ENCODE assay signal across 32 cellular contexts in genomic region chr11:69815973-69816372, GRCh38. TPM values are rescaled to one million over a fixed set of nuclear protein-coding genes. Genes with fewer than 3 reads are reported as not detected.
"Had no signal": no experiment of that assay in that cellular context is flagged by ENCODE, and none has a peak within 500 bp of the region (broad histone marks: within the 10 kb centered on the region; RNA-seq: fewer than 3 reads in every experiment).

No MANE protein-coding gene starts in this region.

- H3K36me3 Mint-ChIP-seq: mesothelial cell of epicardium had no signal

- H3K9me3 ChIP-seq: colonic mucosa, esophagus squamous epithelium, gastrocnemius medialis, heart right ventricle, left lung, lower lobe of right lung, mucosa of descending colon had no signal

- H3K27ac Mint-ChIP-seq: dendritic cell treated with granulocyte-macrophage colony-stimulating factor and Interleukin-4, amounts not matched to agents 40 ng/mL and 50 ng/mL, for 4 days; effector memory CD8-positive, alpha-beta T cell; endodermal cell; mesothelial cell of epicardium had no signal

- H3K9me3 Mint-ChIP-seq: dendritic cell treated with granulocyte-macrophage colony-stimulating factor and Interleukin-4, amounts not matched to agents 40 ng/mL and 50 ng/mL, for 4 days; effector memory CD8-positive, alpha-beta T cell; endodermal cell; mesothelial cell of epicardium had no signal

- DNase-seq: colonic mucosa; cortex of kidney; effector CD8-positive, alpha-beta T cell; effector memory CD8-positive, alpha-beta T cell; endodermal cell; erythroblast; esophagus squamous epithelium; foreskin fibroblast; foreskin melanocyte; gastrocnemius medialis; glutamatergic neuron; head of caudate nucleus; heart right ventricle; hippocampal formation; left cardiac atrium; left ventricle myocardium superior; lower lobe of right lung; mesenchymal stem cell; mucosa of descending colon had no signal

- ATAC-seq: effector memory CD8-positive, alpha-beta T cell; esophagus mucosa; gastrocnemius medialis; heart right ventricle; left cardiac atrium; left lung; left ventricle myocardium superior; lower lobe of right lung; mucosa of descending colon had no signal

- H3K27ac ChIP-seq: colonic mucosa, epithelial cell of prostate, esophagus squamous epithelium, gastrocnemius medialis, heart right ventricle, left lung, lower lobe of right lung had no signal

- H3K4me3 Mint-ChIP-seq: dendritic cell treated with granulocyte-macrophage colony-stimulating factor and Interleukin-4, amounts not matched to agents 40 ng/mL and 50 ng/mL, for 4 days; effector memory CD8-positive, alpha-beta T cell; endodermal cell; mesothelial cell of epicardium had no signal

- H3K4me1 ChIP-seq: colonic mucosa, gastrocnemius medialis, left lung, lower lobe of right lung had no signal

- H3K36me3 ChIP-seq: colonic mucosa, esophagus squamous epithelium, gastrocnemius medialis, heart right ventricle, left lung, lower lobe of right lung had no signal

- H3K4me3 ChIP-seq: colonic mucosa, esophagus squamous epithelium, gastrocnemius medialis, heart right ventricle, left lung, lower lobe of right lung, mucosa of descending colon had no signal

- H3K4me1 Mint-ChIP-seq: endodermal cell, mesothelial cell of epicardium had no signal

RNA-seq across cellular contexts. Expression of gene FGF3, which starts 3.2 kb away (rescaled TPM):
- total RNA-seq: colonic mucosa, dermis microvascular lymphatic vessel endothelial cell, endodermal cell, esophagus mucosa, esophagus squamous epithelium, gastrocnemius medialis, glomerular endothelial cell, heart right ventricle, kidney epithelial cell, left cardiac atrium, left lung, left ventricle myocardium superior, lower leg skin, lower lobe of right lung, lung microvascular endothelial cell, mesenteric fat pad, mesothelial cell of epicardium, mucosa of descending colon, myocyte had no signal
- polyA plus RNA-seq: heart right ventricle, keratinocyte had no signal

RNA-seq across cellular contexts. Expression of gene FGF4, which starts 40.8 kb away (rescaled TPM):
- total RNA-seq: colonic mucosa, dermis microvascular lymphatic vessel endothelial cell, esophagus mucosa, esophagus squamous epithelium, gastrocnemius medialis, glomerular endothelial cell, heart right ventricle, kidney epithelial cell, left cardiac atrium, left lung, left ventricle myocardium superior, lower leg skin, lower lobe of right lung, lung microvascular endothelial cell, mesenteric fat pad, mesothelial cell of epicardium, mucosa of descending colon, myocyte had no signal
- polyA plus RNA-seq: heart right ventricle, keratinocyte had no signal
